Comparison of ENCODE assay signal across 8 cellular contexts in genomic region chr19:53520547-53521372, GRCh38. TPM values are rescaled to one million over a fixed set of nuclear protein-coding genes. Genes with fewer than 3 reads are reported as not detected.
A peak's percentile ranks its signal among the peaks of the same experiment; 100 is the strongest.
DNase-seq lines count a peak whose midpoint lies in the region; ATAC-seq and TF ChIP-seq lines count a peak whose summit lies in the region.

No MANE protein-coding gene starts in this region.

- H3K4me3 ChIP-seq in choroid plexus epithelial cell (ENCODE audit: low read depth, low read length) = peak overlapping the region; percentile 85

- peak; percentile 36 for TF ChIP-seq POLR2A in GM18526 (IDR thresholded peaks at IDR 0.05; ENCODE audit: extremely low read depth, insufficient read length)

- no peak for TF ChIP-seq CTCF in choroid plexus epithelial cell (conservative IDR thresholded peaks at IDR 0.05; ENCODE audit: low read depth, low read length)

- DNase-seq in A172 (ENCODE audit: low spot score) = peak; percentile 93
- peak; percentile 95 for DNase-seq in NCI-H2196 (lab: John Stamatoyannopoulos, UW; ENCODE audit: unreplicated experiment)
- peak; percentile 72 to 82 for DNase-seq in activated CD4-positive, alpha-beta T cell treated with anti-CD3 and anti-CD28 coated beads for 24 hours (ENCODE audit: low read depth in 2 of 2)
- DNase-seq in choroid plexus epithelial cell (ENCODE audit: low read depth) = peak; percentile 100
- peak; percentile 97 for DNase-seq in kidney glomerular epithelial cell (lab: John Stamatoyannopoulos, UW)
- peak; percentile 82 for DNase-seq in stimulated activated CD4-positive, alpha-beta T cell treated with anti-CD3 and anti-CD28 coated beads, Interleukin-15, amount 100 ng/mL, for 48 hours (ENCODE audit: low read depth in 2 of 2)

- peak; percentile 95 for ATAC-seq in HG03066 (IDR thresholded peaks at IDR 0.05; ENCODE audit: low read depth, unreplicated experiment)

RNA-seq across cellular contexts. Expression of gene ZNF331, which starts 17.2 kb away (rescaled TPM):
- 6.2 and 9.8 TPM in 2 replicates for total RNA-seq in A172 (2014; rRNA removed; shearing (Covaris generic))

RNA-seq across cellular contexts. Expression of gene ZNF813, which starts 53.2 kb away (rescaled TPM):
- total RNA-seq in A172 (2014; rRNA removed; shearing (Covaris generic)) = 2.1 and 2.7 TPM in 2 replicates

Comparison
In these comparisons a context has a peak if more than half of its experiments do, and no peak if none do; other contexts are left out.
1. Peak in every context shown above with its lines: DNase-seq, ATAC-seq and H3K4me3 ChIP-seq.